6 cellular contexts compared by ENCODE assay signal in genomic region chr22:15759443-15760097, GRCh38.
DNase-seq lines count a peak whose midpoint lies in the region; ATAC-seq, FAIRE-seq and TF ChIP-seq lines count a peak whose summit lies in the region.
"Not testable (repeated sequence)": the region's sequence is repeated elsewhere in the genome, so short reads cannot be mapped to it uniquely, and the experiment has no call there.

No MANE protein-coding gene starts in this region.

- H4K20me1 ChIP-seq in SK-N-SH (ENCODE audit: insufficient read depth): not testable (repeated sequence)

- H3K9ac ChIP-seq in SK-N-SH; kidney (ENCODE audit: low read length in 2 of 2): not testable (repeated sequence)

- not testable (repeated sequence) for H3K79me2 ChIP-seq in SK-N-SH (ENCODE audit: insufficient read depth)

- not testable (repeated sequence) for H3K4me3 ChIP-seq in SK-N-SH (ENCODE audit: low read depth in 2 of 2, low read length in 1 of 2); kidney (ENCODE audit: low read length in 2 of 2)

- not testable (repeated sequence) for H3K27me3 Mint-ChIP-seq in CD14-positive monocyte (ENCODE audit: low read depth in 3 of 3)

- CTCF ChIA-PET in SK-N-SH (lab: Yijun Ruan, JAX): not testable (repeated sequence)

- H3K9me3 ChIP-seq in SK-N-SH; kidney (ENCODE audit: control insufficient read depth in 1 of 2, low read length in 2 of 2): not testable (repeated sequence)

- H2AFZ ChIP-seq in SK-N-SH (ENCODE audit: low read depth): not testable (repeated sequence)

- H3K4me1 Mint-ChIP-seq in CD14-positive monocyte: not testable (repeated sequence)

- not testable (repeated sequence) for H3K9me3 Mint-ChIP-seq in CD14-positive monocyte

- not testable (repeated sequence) for H3K4me3 Mint-ChIP-seq in CD14-positive monocyte

- H3F3A ChIP-seq in SK-N-SH (replicated peaks; ENCODE audit: insufficient read depth): not testable (repeated sequence)

- POLR2A ChIA-PET in SK-N-SH (lab: Yijun Ruan, JAX): not testable (repeated sequence)

- not testable (repeated sequence) for TF ChIP-seq RAD21 in SK-N-SH (IDR thresholded peaks at IDR 0.05; ENCODE audit: low read length)

- not testable (repeated sequence) for TF ChIP-seq EP300 in SK-N-SH (IDR thresholded peaks at IDR 0.05; ENCODE audit: borderline replicate concordance in 1 of 2, low read depth in 1 of 2, low read length in 1 of 2)

- H3K27ac ChIP-seq in SK-N-SH (ENCODE audit: low read depth in 2 of 2, low read length in 1 of 2); kidney (ENCODE audit: low read depth in 2 of 2, low read length in 2 of 2): not testable (repeated sequence)

- intact Hi-C loops in CD14-positive monocyte (cut with micrococcal nuclease); kidney (cut with DNase I); sciatic nerve (cut with DNase I): not testable (repeated sequence)

- not testable (repeated sequence) for H3K27me3 ChIP-seq in SK-N-SH (ENCODE audit: insufficient read depth)

- WGBS in SK-N-SH (ENCODE audit: low lambda C conversion rate): 7% methylated on average over 5 of the region's 28 CpGs

- not testable (repeated sequence) for H3K4me1 ChIP-seq in SK-N-SH (ENCODE audit: control insufficient read depth in 1 of 2, insufficient read depth in 2 of 2, low read depth in 1 of 2, low read length in 1 of 2); kidney (ENCODE audit: control insufficient read depth in 1 of 2, insufficient read depth in 1 of 2, low read depth in 1 of 2, low read length in 2 of 2)

- not testable (repeated sequence) for H3K4me2 ChIP-seq in SK-N-SH

- not testable (repeated sequence) for H3K36me3 Mint-ChIP-seq in CD14-positive monocyte

- not testable (repeated sequence) for H3K36me3 ChIP-seq in SK-N-SH (replicated peaks in 1 of 2; ENCODE audit: control insufficient read depth in 1 of 2, insufficient read depth in 2 of 2, low read length in 1 of 2); kidney (ENCODE audit: control insufficient read depth in 1 of 2, insufficient read depth in 2 of 2, low read length in 2 of 2)

- not testable (repeated sequence) for FAIRE-seq in kidney (lab: Jason Lieb, UNC)

- peak; percentile 46 for DNase-seq in CD14-positive monocyte (ENCODE audit: low spot score)
- peak; percentile 0 for DNase-seq in SK-N-SH
- DNase-seq in kidney: peak; percentile 63
- peak; percentile 46 for DNase-seq in sciatic nerve (ENCODE audit: low spot score)
- DNase-seq in stimulated activated naive CD8-positive, alpha-beta T cell treated with anti-CD3 and anti-CD28 coated beads, Interleukin-15, Interleukin-2, amounts not matched to agents 100 U/mL and 50 U/mL, for 24 hours: not testable (repeated sequence)
- peak; percentile 41 for DNase-seq in ureter (ENCODE audit: low spot score)

- TF ChIP-seq CTCF in CD14-positive monocyte (IDR thresholded peaks at IDR 0.05); SK-N-SH (IDR thresholded peaks at IDR 0.05); kidney (IDR thresholded peaks at IDR 0.05; ENCODE audit: borderline replicate concordance, extremely low read depth, insufficient read depth): not testable (repeated sequence)

- not testable (repeated sequence) for H3K27ac Mint-ChIP-seq in CD14-positive monocyte

- not testable (repeated sequence) for H3K9me2 ChIP-seq in SK-N-SH

- ATAC-seq in sciatic nerve: not testable (repeated sequence)
- peak; percentile 36 for ATAC-seq in stimulated activated naive CD8-positive, alpha-beta T cell treated with anti-CD3 and anti-CD28 coated beads, Interleukin-15, Interleukin-2, amounts not matched to agents 100 U/mL and 50 U/mL, for 24 hours
